Comparison of ENCODE assay signal across 8 cellular contexts in genomic region chr4:185011408-185011807, GRCh38. TPM values are rescaled to one million over a fixed set of nuclear protein-coding genes. Genes with fewer than 3 reads are reported as not detected.
A peak's percentile ranks its signal among the peaks of the same experiment; 100 is the strongest.
DNase-seq lines count a peak whose midpoint lies in the region; ATAC-seq, FAIRE-seq and TF ChIP-seq lines count a peak whose summit lies in the region.

No MANE protein-coding gene starts in this region.

- H3K27ac Mint-ChIP-seq in activated CD8-positive, alpha-beta T cell treated with anti-CD3 and anti-CD28 coated beads for 36 hours, result no peak overlapping the region
- H3K27ac Mint-ChIP-seq in activated CD8-positive, alpha-beta T cell treated with anti-CD3 and anti-CD28 coated beads, Interleukin-2, amount 10 ng/mL, durations not matched to agents 7 days and 5 days, result no peak overlapping the region
- no peak overlapping the region for H3K27ac Mint-ChIP-seq in activated T-helper 2 cell treated with anti-CD3 and anti-CD28 coated beads, Interferon-gamma antibody, Interleukin-2, Interleukin-4, amounts not matched to agents 10 μg/mL and 5 μg/mL and 100 μg/mL, durations not matched to agents 14 hours and 24 hours and 36 hours

- POLR2A ChIA-PET in activated CD8-positive, alpha-beta T cell treated with anti-CD3 and anti-CD28 coated beads for 36 hours (lab: Charles Lee), result no interaction called here
- POLR2A ChIA-PET in activated CD8-positive, alpha-beta T cell treated with anti-CD3 and anti-CD28 coated beads, Interleukin-2, amount 10 ng/mL, durations not matched to agents 7 days and 5 days (lab: Charles Lee), result no interaction called here

- DNase-seq in activated CD8-positive, alpha-beta T cell treated with anti-CD3 and anti-CD28 coated beads for 36 hours, result peak; percentile 30
- no peak for DNase-seq in activated CD8-positive, alpha-beta T cell treated with anti-CD3 and anti-CD28 coated beads, Interleukin-2, amount 10 ng/mL, durations not matched to agents 7 days and 5 days
- no peak for DNase-seq in bronchial epithelial cell (ENCODE audit: low read depth)
- DNase-seq in spleen, result no peak
- no peak for DNase-seq in activated T-helper 2 cell treated with anti-CD3 and anti-CD28 coated beads, Interferon-gamma antibody, Interleukin-2, Interleukin-4, amounts not matched to agents 10 μg/mL and 5 μg/mL and 100 μg/mL, durations not matched to agents 14 hours and 24 hours and 36 hours (ENCODE audit: low spot score)
- DNase-seq in ovary, result no peak

- TF ChIP-seq POLR2A in spleen (IDR thresholded peaks at IDR 0.05) (no peak), ovary (IDR thresholded peaks at IDR 0.05) (no peak)

- H3K4me1 Mint-ChIP-seq in activated CD8-positive, alpha-beta T cell treated with anti-CD3 and anti-CD28 coated beads for 36 hours (ENCODE audit: low read depth), result peaks cover 2% of the 10 kb centered on the region
- H3K4me1 Mint-ChIP-seq in activated CD8-positive, alpha-beta T cell treated with anti-CD3 and anti-CD28 coated beads, Interleukin-2, amount 10 ng/mL, durations not matched to agents 7 days and 5 days (ENCODE audit: low read depth), result peaks cover 3% of the 10 kb centered on the region
- peaks cover 3% of the 10 kb centered on the region for H3K4me1 Mint-ChIP-seq in activated T-helper 2 cell treated with anti-CD3 and anti-CD28 coated beads, Interferon-gamma antibody, Interleukin-2, Interleukin-4, amounts not matched to agents 10 μg/mL and 5 μg/mL and 100 μg/mL, durations not matched to agents 14 hours and 24 hours and 36 hours (ENCODE audit: low read depth)

- no peak overlapping the region for H3K4me3 Mint-ChIP-seq in activated CD8-positive, alpha-beta T cell treated with anti-CD3 and anti-CD28 coated beads for 36 hours
- no peak overlapping the region for H3K4me3 Mint-ChIP-seq in activated CD8-positive, alpha-beta T cell treated with anti-CD3 and anti-CD28 coated beads, Interleukin-2, amount 10 ng/mL, durations not matched to agents 7 days and 5 days
- H3K4me3 Mint-ChIP-seq in activated T-helper 2 cell treated with anti-CD3 and anti-CD28 coated beads, Interferon-gamma antibody, Interleukin-2, Interleukin-4, amounts not matched to agents 10 μg/mL and 5 μg/mL and 100 μg/mL, durations not matched to agents 14 hours and 24 hours and 36 hours (ENCODE audit: low read depth), result no peak overlapping the region

- H3K9me3 Mint-ChIP-seq in activated CD8-positive, alpha-beta T cell treated with anti-CD3 and anti-CD28 coated beads for 36 hours, result no peaks in the 10 kb centered on the region
- H3K9me3 Mint-ChIP-seq in activated CD8-positive, alpha-beta T cell treated with anti-CD3 and anti-CD28 coated beads, Interleukin-2, amount 10 ng/mL, durations not matched to agents 7 days and 5 days (ENCODE audit: insufficient read depth), result no peaks in the 10 kb centered on the region
- H3K9me3 Mint-ChIP-seq in activated T-helper 2 cell treated with anti-CD3 and anti-CD28 coated beads, Interferon-gamma antibody, Interleukin-2, Interleukin-4, amounts not matched to agents 10 μg/mL and 5 μg/mL and 100 μg/mL, durations not matched to agents 14 hours and 24 hours and 36 hours, result no peaks in the 10 kb centered on the region

- peak; percentile 35 for TF ChIP-seq CTCF in activated CD8-positive, alpha-beta T cell treated with anti-CD3 and anti-CD28 coated beads for 36 hours (IDR thresholded peaks at IDR 0.05)
- TF ChIP-seq CTCF in LNCAP (IDR thresholded peaks at IDR 0.05) (peak; percentile 60), bronchial epithelial cell (IDR thresholded peaks at IDR 0.05; ENCODE audit: insufficient read depth, low read length, severe bottlenecking) (peak; percentile 64), spleen (IDR thresholded peaks at IDR 0.05 in 8 of 11, conservative IDR thresholded peaks at IDR 0.05 in 3 of 11) (peak in 8 of 11 experiments; percentile 16 to 56 (median 46)), ovary (IDR thresholded peaks at IDR 0.05) (no peak)

- 22 to 36% (median 30%) methylated on average over 6 to 8 of the region's 8 CpGs for WGBS in spleen, 5 donors
- WGBS in ovary, 3 donors, result 11 to 24% (median 18%) methylated on average over 8 of the region's 8 CpGs

- intact Hi-C loops in activated CD8-positive, alpha-beta T cell treated with anti-CD3 and anti-CD28 coated beads for 36 hours (cut with micrococcal nuclease), result no loop called here
- intact Hi-C loops in spleen (cut with DNase I; ENCODE audit: low total_unique reads) (no loop called here), ovary (cut with DNase I) (no loop called here)
- intact Hi-C loops in activated T-helper 2 cell treated with anti-CD3 and anti-CD28 coated beads, Interferon-gamma antibody, Interleukin-2, Interleukin-4, amounts not matched to agents 10 μg/mL and 5 μg/mL and 100 μg/mL, durations not matched to agents 14 hours and 24 hours and 36 hours (cut with micrococcal nuclease), result loop anchor here (10.0 kb wide), 1 partner anchor 523 kb away; the partner anchor contains the start of gene PDLIM3

- no peak overlapping the region for H3K27ac ChIP-seq in spleen
- H3K27ac ChIP-seq in ovary, result no peak overlapping the region

- H3K36me3 ChIP-seq in bronchial epithelial cell (ENCODE audit: control insufficient read depth, insufficient read depth, low read length) (no peaks in the 10 kb centered on the region), spleen (no peaks in the 10 kb centered on the region), ovary (no peaks in the 10 kb centered on the region)

- peaks cover 65% of the 10 kb centered on the region for H3K27me3 Mint-ChIP-seq in activated CD8-positive, alpha-beta T cell treated with anti-CD3 and anti-CD28 coated beads for 36 hours
- H3K27me3 Mint-ChIP-seq in activated CD8-positive, alpha-beta T cell treated with anti-CD3 and anti-CD28 coated beads, Interleukin-2, amount 10 ng/mL, durations not matched to agents 7 days and 5 days (ENCODE audit: low read depth), result peaks cover 67% of the 10 kb centered on the region
- H3K27me3 Mint-ChIP-seq in activated T-helper 2 cell treated with anti-CD3 and anti-CD28 coated beads, Interferon-gamma antibody, Interleukin-2, Interleukin-4, amounts not matched to agents 10 μg/mL and 5 μg/mL and 100 μg/mL, durations not matched to agents 14 hours and 24 hours and 36 hours (ENCODE audit: low read depth), result peaks cover 78% of the 10 kb centered on the region

- H3K4me1 ChIP-seq in spleen, result peaks cover 0 to 13% (median 5%) of the 10 kb centered on the region in 6 donors
- no peaks in the 10 kb centered on the region for H3K4me1 ChIP-seq in ovary (ENCODE audit: insufficient read depth)

- FAIRE-seq in bronchial epithelial cell (lab: Jason Lieb, UNC), result no peak

- no peak for ATAC-seq in activated CD8-positive, alpha-beta T cell treated with anti-CD3 and anti-CD28 coated beads for 36 hours
- no peak for ATAC-seq in activated CD8-positive, alpha-beta T cell treated with anti-CD3 and anti-CD28 coated beads, Interleukin-2, amount 10 ng/mL, durations not matched to agents 7 days and 5 days
- no peak for ATAC-seq in GM21528 (IDR thresholded peaks at IDR 0.05; ENCODE audit: low FRiP score, unreplicated experiment)

- CTCF ChIA-PET in activated CD8-positive, alpha-beta T cell treated with anti-CD3 and anti-CD28 coated beads for 36 hours (lab: Charles Lee), result interaction anchor here (0.6 to 2.6 kb wide), 10 partner anchors 11 to 266 kb away, joined by 3 to 10 read pairs (median 4); no protein-coding TSS in a partner anchor
- CTCF ChIA-PET in activated CD8-positive, alpha-beta T cell treated with anti-CD3 and anti-CD28 coated beads, Interleukin-2, amount 10 ng/mL, durations not matched to agents 7 days and 5 days (lab: Charles Lee), result interaction anchor here (1.9 kb wide), 1 partner anchor 123 kb away, joined by 5 read pairs; no protein-coding TSS in a partner anchor

- H3K9me3 ChIP-seq in spleen, result no peaks in the 10 kb centered on the region
- H3K9me3 ChIP-seq in ovary, result no peaks in the 10 kb centered on the region

- H3K4me3 ChIP-seq in bronchial epithelial cell (ENCODE audit: low read depth, low read length), result no peak overlapping the region
- H3K4me3 ChIP-seq in spleen, result no peak overlapping the region
- no peak overlapping the region for H3K4me3 ChIP-seq in ovary

- no peaks in the 10 kb centered on the region for H3K36me3 Mint-ChIP-seq in activated CD8-positive, alpha-beta T cell treated with anti-CD3 and anti-CD28 coated beads for 36 hours (ENCODE audit: low read depth)
- no peaks in the 10 kb centered on the region for H3K36me3 Mint-ChIP-seq in activated CD8-positive, alpha-beta T cell treated with anti-CD3 and anti-CD28 coated beads, Interleukin-2, amount 10 ng/mL, durations not matched to agents 7 days and 5 days (ENCODE audit: low read depth)
- H3K36me3 Mint-ChIP-seq in activated T-helper 2 cell treated with anti-CD3 and anti-CD28 coated beads, Interferon-gamma antibody, Interleukin-2, Interleukin-4, amounts not matched to agents 10 μg/mL and 5 μg/mL and 100 μg/mL, durations not matched to agents 14 hours and 24 hours and 36 hours (ENCODE audit: low read depth), result no peaks in the 10 kb centered on the region

- H3K27me3 ChIP-seq in bronchial epithelial cell (ENCODE audit: control insufficient read depth, insufficient read depth, low read length) (peaks cover 27% of the 10 kb centered on the region), spleen (replicated peaks in 1 of 7) (peaks cover 6 to 100% (median 44%) of the 10 kb centered on the region in 7 donors), ovary (no peaks in the 10 kb centered on the region)

- no peak for TF ChIP-seq EP300 in ovary (IDR thresholded peaks at IDR 0.05)

RNA-seq across cellular contexts. Expression of gene HELT, which starts 6.9 kb away (rescaled TPM):
- not detected for total RNA-seq in activated CD8-positive, alpha-beta T cell treated with anti-CD3 and anti-CD28 coated beads for 36 hours
- not detected for total RNA-seq in activated CD8-positive, alpha-beta T cell treated with anti-CD3 and anti-CD28 coated beads, Interleukin-2, amount 10 ng/mL, durations not matched to agents 7 days and 5 days
- total RNA-seq in bronchial epithelial cell (not detected in 2 replicates), spleen (not detected), ovary (not detected)
- polyA plus RNA-seq in spleen (under 1 TPM in 2 of 3 donors, not detected in 1; 0.20 to 0.26 TPM), ovary (not detected)
- total RNA-seq in activated T-helper 2 cell treated with anti-CD3 and anti-CD28 coated beads, Interferon-gamma antibody, Interleukin-2, Interleukin-4, amounts not matched to agents 10 μg/mL and 5 μg/mL and 100 μg/mL, durations not matched to agents 14 hours and 24 hours and 36 hours, result not detected in 2 replicates

Comparison
In these comparisons a context has a peak if more than half of its experiments do, and no peak if none do; other contexts are left out.
1. CTCF ChIP-seq: peak in activated CD8-positive, alpha-beta T cell treated with anti-CD3 and anti-CD28 coated beads for 36 hours (single experiment), LNCAP (single experiment), bronchial epithelial cell (single experiment) and spleen (8 of 11); none in ovary (0 of 3).